In the genomic region with DNA sequence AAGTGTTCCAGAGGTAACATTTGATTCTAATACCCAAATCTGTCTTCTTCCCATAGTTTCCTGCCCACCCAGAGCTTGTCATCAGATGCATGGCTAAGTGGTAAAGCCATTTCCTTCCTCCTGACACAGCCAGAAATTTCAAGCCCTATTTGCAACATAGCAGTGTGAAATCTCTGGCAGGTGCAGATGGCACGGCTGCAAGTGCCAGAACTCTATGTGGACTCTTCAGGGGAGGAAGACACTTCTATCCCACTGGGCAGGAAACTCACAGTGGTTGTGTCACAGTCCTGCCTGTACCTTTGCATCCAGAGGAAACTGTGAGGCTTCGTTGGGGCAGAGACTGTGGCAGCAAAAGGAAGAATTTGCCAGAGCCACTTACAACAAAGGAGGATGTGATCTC, we compare ENCODE assay signal across 26 cellular contexts. TPM values are rescaled to one million over a fixed set of nuclear protein-coding genes. Genes with fewer than 3 reads are reported as not detected.
"Had no signal": no experiment of that assay in that cellular context is flagged by ENCODE, and none has a peak within 500 bp of the region (broad histone marks: within the 10 kb centered on the region; RNA-seq: fewer than 3 reads in every experiment).

No MANE protein-coding gene starts in this region.

- H3K9ac ChIP-seq: parathyroid adenoma had no signal

- H3K4me2 ChIP-seq: hepatocyte had no signal

- FAIRE-seq: kidney had no signal

- H3K4me1 ChIP-seq: parathyroid adenoma, testis, tibial nerve, upper lobe of right lung, vagina had no signal

- H3K36me3 ChIP-seq: spleen, tibial nerve, upper lobe of right lung, vagina had no signal

- H3K9me3 ChIP-seq: spleen, testis, tibial nerve, upper lobe of right lung, vagina had no signal

- H3K27ac ChIP-seq: hepatocyte, parathyroid adenoma, spleen, testis, tibial nerve, upper lobe of right lung, vagina had no signal

- H3K27me3 ChIP-seq: hepatocyte, spleen, testis, tibial nerve, upper lobe of right lung, vagina had no signal

- DNase-seq: effector CD8-positive, alpha-beta T cell; foreskin melanocyte; head of caudate nucleus; kidney; left cardiac atrium; left ventricle myocardium superior; mesenchymal stem cell; midbrain; nephron progenitor cell; spleen; stimulated activated CD4-positive, alpha-beta T cell treated with anti-CD3 and anti-CD28 coated beads, Interleukin-15, amount 100 ng/mL, for 24 hours; stimulated activated CD4-positive, alpha-beta T cell treated with anti-CD3 and anti-CD28 coated beads, Interleukin-1b, Interleukin-23, amount 100 ng/mL, for 48 hours; stimulated activated CD4-positive, alpha-beta T cell treated with anti-CD3 and anti-CD28 coated beads, Interleukin-4, amount 100 ng/mL, for 24 hours; stimulated activated naive B cell treated with anti-CD40 and anti-IgM and Interleukin-4, amounts not matched to agents 10 μg/mL and 1 μg/mL and 100 μg/mL, for 72 hours; stimulated activated naive CD8-positive, alpha-beta T cell treated with anti-CD3 and anti-CD28 coated beads, Interleukin-15, amount 100 ng/mL, for 72 hours; testis; upper lobe of right lung had no signal

- ATAC-seq: left cardiac atrium; left ventricle myocardium superior; sciatic nerve; stimulated activated naive B cell treated with anti-CD40 and anti-IgM and Interleukin-4, amounts not matched to agents 10 μg/mL and 1 μg/mL and 100 μg/mL, for 72 hours; stimulated activated naive CD8-positive, alpha-beta T cell treated with anti-CD3 and anti-CD28 coated beads, Interleukin-15, amount 100 ng/mL, for 72 hours; upper lobe of right lung had no signal

- H3K4me3 ChIP-seq: dorsolateral prefrontal cortex, hepatocyte, lung, spleen, testis, tibial nerve, upper lobe of right lung, vagina had no signal

RNA-seq across cellular contexts. Expression of gene DYNLRB2, which starts 13.2 kb away (rescaled TPM):
- total RNA-seq: hepatocyte, left cardiac atrium, left ventricle myocardium superior, pulmonary artery endothelial cell, subcutaneous adipose tissue, upper lobe of right lung, vagina had no signal
